8 cellular contexts compared by ENCODE assay signal in the genomic region with DNA sequence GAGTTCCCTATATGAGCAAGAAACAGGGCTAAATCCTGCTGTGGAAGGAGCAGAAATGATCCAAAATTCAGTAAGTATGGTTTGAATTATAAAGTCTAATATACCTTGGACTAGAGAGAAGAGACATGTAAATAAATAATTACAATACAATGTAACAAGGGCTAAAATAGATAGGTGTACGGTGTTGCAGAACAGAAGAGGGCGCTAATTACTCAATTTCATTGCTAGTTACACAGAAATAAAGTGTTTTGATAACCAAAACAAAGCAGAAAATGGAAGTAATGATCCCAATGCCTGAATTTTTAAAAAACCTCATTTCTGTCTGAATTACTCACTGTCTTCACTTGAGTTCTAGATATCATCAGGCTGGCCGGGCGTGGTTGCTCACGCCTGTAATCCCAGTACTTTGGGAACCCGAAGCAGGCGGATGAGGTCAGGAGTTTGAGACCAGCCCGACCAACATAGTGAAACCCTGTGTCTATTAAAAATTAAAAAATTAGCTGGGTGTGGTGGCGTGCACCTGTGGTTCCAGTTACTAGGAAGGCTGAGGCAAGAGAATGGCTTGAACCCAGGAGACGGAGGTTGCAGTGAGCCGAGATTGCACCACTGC. TPM values are rescaled to one million over a fixed set of nuclear protein-coding genes. Genes with fewer than 3 reads are reported as not detected.
DNase-seq lines count a peak whose midpoint lies in the region; ATAC-seq and TF ChIP-seq lines count a peak whose summit lies in the region.

No MANE protein-coding gene starts in this region.

- ATAC-seq in GM21381 (IDR thresholded peaks at IDR 0.05; ENCODE audit: unreplicated experiment): no peak

- H3K27me3 Mint-ChIP-seq in neural progenitor cell (ENCODE audit: insufficient read depth, low read depth): peaks cover 2% of the 10 kb centered on the region

- H3K79me2 ChIP-seq in neural progenitor cell (ENCODE audit: low read depth): no peaks in the 10 kb centered on the region

- H3K4me3 Mint-ChIP-seq in neural progenitor cell: no peak overlapping the region

- H3K9me3 Mint-ChIP-seq in neural progenitor cell: no peaks in the 10 kb centered on the region

- intact Hi-C loops in A673 (cut with micrococcal nuclease; ENCODE audit: unreplicated experiment): loop anchor here (2.0 kb wide), 1 partner anchor 102 kb away; the partner anchor contains the start of gene SLC33A1
- intact Hi-C loops in head of caudate nucleus (cut with DNase I): no loop called here

- peak overlapping the region; percentile 60 for H3K4me2 ChIP-seq in neural progenitor cell

- no peak overlapping the region for H2AFZ ChIP-seq in neural progenitor cell (replicated peaks)

- no peaks in the 10 kb centered on the region for H4K20me1 ChIP-seq in neural progenitor cell (ENCODE audit: low read depth)

- H3K36me3 ChIP-seq in A673 (ENCODE audit: insufficient read depth, low read length, poor library complexity, severe bottlenecking) (no peaks in the 10 kb centered on the region), neural progenitor cell (no peaks in the 10 kb centered on the region)

- CTCF ChIA-PET in A673 (lab: Charles Lee): no interaction called here

- TF ChIP-seq CTCF in A673 (conservative IDR thresholded peaks at IDR 0.05; ENCODE audit: low read depth, low read length) (peak; percentile 76), GM12864 (IDR thresholded peaks at IDR 0.05; ENCODE audit: low read depth, low read length, missing control alignments) (peak; percentile 48), astrocyte of the cerebellum (IDR thresholded peaks at IDR 0.05; ENCODE audit: low read depth, low read length, missing control alignments) (peak; percentile 30), neural progenitor cell (IDR thresholded peaks at IDR 0.05) (peak; percentile 65)

- no peak overlapping the region for H3K9ac ChIP-seq in neural progenitor cell

- POLR2A ChIA-PET in A673 (lab: Charles Lee; ENCODE audit: low non-redundant PET): no interaction called here

- H3K4me3 ChIP-seq in A673 (ENCODE audit: low read depth, low read length, poor library complexity, severe bottlenecking): no peak overlapping the region
- H3K4me3 ChIP-seq in GM12864 (ENCODE audit: low read depth, low read length): no peak overlapping the region
- H3K4me3 ChIP-seq in astrocyte of the cerebellum (ENCODE audit: low read depth, low read length): no peak overlapping the region
- H3K4me3 ChIP-seq in neural progenitor cell: no peak overlapping the region

- H3F3A ChIP-seq in neural progenitor cell (ENCODE audit: low read depth): peaks cover 25% of the 10 kb centered on the region

- no peaks in the 10 kb centered on the region for H3K36me3 Mint-ChIP-seq in neural progenitor cell

- BruUV-seq in A673 (replicated peaks; lab: Mats Ljungman, UMichigan): no TSS peak

- in situ Hi-C loops in astrocyte of the cerebellum (cut with HindIII; ENCODE audit: low sequenced_read_pairs): no loop called here

- DNase-seq in A673 (ENCODE audit: low spot score) (peak; percentile 54), GM12864 (ENCODE audit: low read depth) (no peak), NCI-H1105 treated with DMSO at 0.1 percent for 48 hours (lab: John Stamatoyannopoulos, UW) (peak; percentile 56), astrocyte of the cerebellum (ENCODE audit: low read depth) (peak; percentile 23), neural progenitor cell (ENCODE audit: low spot score) (peak; percentile 54), head of caudate nucleus (no peak), globus pallidus (ENCODE audit: low spot score) (no peak)

- H3K9me3 ChIP-seq in A673 (ENCODE audit: low read depth, low read length, poor library complexity, severe bottlenecking): no peaks in the 10 kb centered on the region
- H3K9me3 ChIP-seq in neural progenitor cell (ENCODE audit: low read depth): no peaks in the 10 kb centered on the region

- peak overlapping the region; percentile 50 for H3K27ac Mint-ChIP-seq in neural progenitor cell

- H3K4me1 ChIP-seq in A673 (ENCODE audit: insufficient read depth, low read length, poor library complexity, severe bottlenecking): no peaks in the 10 kb centered on the region
- peaks cover 27% of the 10 kb centered on the region for H3K4me1 ChIP-seq in neural progenitor cell

- H3K27me3 ChIP-seq in A673 (replicated peaks; ENCODE audit: insufficient read depth, low read depth, low read length, poor library complexity) (no peaks in the 10 kb centered on the region), neural progenitor cell (no peaks in the 10 kb centered on the region)

- H3K27ac ChIP-seq in A673 (ENCODE audit: low read depth, low read length, poor library complexity, severe bottlenecking) (no peak overlapping the region), neural progenitor cell (no peak overlapping the region)

- H3K4me1 Mint-ChIP-seq in neural progenitor cell: peaks cover 36% of the 10 kb centered on the region

RNA-seq across cellular contexts. Expression of gene PLCH1, which starts 8.3 kb away (rescaled TPM):
- total RNA-seq in A673 (2021): 3.1 TPM in 2 replicates
- total RNA-seq in neural progenitor cell (ENCODE audit: low replicate concordance): 28.8 and 32.0 TPM in 2 replicates

RNA-seq across cellular contexts. Expression of gene C3orf33, which starts 52.9 kb away (rescaled TPM):
- total RNA-seq in A673 (2021) (2.9 and 3.5 TPM in 2 replicates), neural progenitor cell (ENCODE audit: low replicate concordance) (7.7 and 13.5 TPM in 2 replicates)

Comparison
In these comparisons a context has a peak if more than half of its experiments do, and no peak if none do; other contexts are left out.
1. DNase-seq: peak in A673 (single experiment), NCI-H1105 treated with DMSO at 0.1 percent for 48 hours (single experiment), astrocyte of the cerebellum (single experiment) and neural progenitor cell (single experiment); none in GM12864 (single experiment), head of caudate nucleus (0 of 42) and globus pallidus (single experiment).
2. Peak in every context shown above with its lines, with median percentiles within 50 percentile points of each other: CTCF ChIP-seq.